ENCODE assay signal across 16 cellular contexts in genomic region chr6:44563397-44563796, GRCh38.
DNase-seq lines count a peak whose midpoint lies in the region; ATAC-seq, FAIRE-seq and TF ChIP-seq lines count a peak whose summit lies in the region.
"Had no signal": no experiment of that assay in that cellular context is flagged by ENCODE, and none has a peak within 500 bp of the region (broad histone marks: within the 10 kb centered on the region; RNA-seq: fewer than 3 reads in every experiment).

No MANE protein-coding gene starts in this region.

- WGBS in IMR-90 (ENCODE audit: extremely low coverage in 2 of 2, insufficient read length in 1 of 2), 2 experiments = 78% methylated on average over 6 of the region's 11 CpGs; no CpG with 5 or more reads in 1 of the 2 experiments
- WGBS in small intestine, 3 donors = 55 to 73% (median 71%) methylated on average over 11 of the region's 11 CpGs

- no peak overlapping the region for H4K8ac ChIP-seq in IMR-90 (ENCODE audit: low read depth in 2 of 2, low read length in 2 of 2)

- in situ Hi-C loops in IMR-90 (cut with MboI; ENCODE audit: low sequenced_read_pairs) = no loop called here

- H3K23ac ChIP-seq in IMR-90 (ENCODE audit: low read depth, low read length) = no peak overlapping the region

- no peak for ATAC-seq in IMR-90 (ENCODE audit: low read depth)
- peak; percentile 44 for ATAC-seq in mucosa of descending colon
- ATAC-seq in GM19035 (IDR thresholded peaks at IDR 0.05; ENCODE audit: unreplicated experiment) = no peak
- ATAC-seq: body of pancreas, HCT116 had no signal

- H3K56ac ChIP-seq in IMR-90 (ENCODE audit: extremely low read depth, insufficient read depth, low read length) = no peak overlapping the region

- no peak overlapping the region for H3K27ac ChIP-seq in IMR-90 (ENCODE audit: insufficient read depth, low read length)
- H3K27ac ChIP-seq in small intestine (ENCODE audit: low read depth in 1 of 2, low read length in 1 of 2) = no peak overlapping the region
- H3K27ac ChIP-seq: body of pancreas, KMS-11 had no signal

- H3K9me3 ChIP-seq in IMR-90 (ENCODE audit: control insufficient read depth, insufficient read depth, low read length) (no peaks in the 10 kb centered on the region), mucosa of descending colon (no peaks in the 10 kb centered on the region), small intestine (ENCODE audit: control insufficient read depth, low read depth) (no peaks in the 10 kb centered on the region)
- H3K9me3 ChIP-seq: BE2C, body of pancreas had no signal

- BruUV-seq in IMR-90 (replicated peaks; lab: Mats Ljungman, UMichigan) = no TSS peak

- FAIRE-seq in bronchial epithelial cell (lab: Jason Lieb, UNC) (peak; percentile 66), small intestine (lab: Jason Lieb, UNC) (no peak)

- H3K14ac ChIP-seq in IMR-90 (replicated peaks; ENCODE audit: low read depth, low read length) = no peak overlapping the region

- H3K36me3 ChIP-seq in IMR-90 (ENCODE audit: control insufficient read depth, insufficient read depth, low read length) (no peaks in the 10 kb centered on the region), bronchial epithelial cell (ENCODE audit: control insufficient read depth, insufficient read depth, low read length) (no peaks in the 10 kb centered on the region), mucosa of descending colon (ENCODE audit: low read depth) (no peaks in the 10 kb centered on the region), small intestine (ENCODE audit: control insufficient read depth in 2 of 2, insufficient read depth in 2 of 2, low read length in 2 of 2) (no peaks in the 10 kb centered on the region)
- H3K36me3 ChIP-seq: BE2C had no signal

- dilution Hi-C loops in IMR-90 (cut with HindIII; ENCODE audit: low sequenced_read_pairs, unreplicated experiment) = no loop called here

- H2BK15ac ChIP-seq in IMR-90 (ENCODE audit: low read depth, low read length) = no peak overlapping the region

- no peaks in the 10 kb centered on the region; the same call in 1 of the 2 replicates for H3K4me1 ChIP-seq in IMR-90 (ENCODE audit: control insufficient read depth, insufficient read depth, low read length)
- H3K4me1 ChIP-seq in mucosa of descending colon (ENCODE audit: low read depth) = no peaks in the 10 kb centered on the region
- H3K4me1 ChIP-seq in small intestine (ENCODE audit: control insufficient read depth in 2 of 2, insufficient read depth in 1 of 2, low read depth in 1 of 2, low read length in 1 of 2) = no peaks in the 10 kb centered on the region
- H3K4me1 ChIP-seq: BE2C had no signal

- no peaks in the 10 kb centered on the region for H4K20me1 ChIP-seq in IMR-90 (ENCODE audit: insufficient read depth, low read length)

- no peak overlapping the region for H2BK5ac ChIP-seq in IMR-90 (ENCODE audit: low read depth, low read length, poor library complexity, severe bottlenecking)

- TF ChIP-seq POLR2A in IMR-90 (IDR thresholded peaks at IDR 0.05; ENCODE audit: low read depth, low read length) = no peak

- no peak overlapping the region for H3K4me2 ChIP-seq in IMR-90 (ENCODE audit: low read depth, low read length)
- H3K4me2 ChIP-seq: KMS-11 had no signal

- H3K27me3 ChIP-seq in IMR-90 (ENCODE audit: control insufficient read depth, insufficient read depth, low read length) (peaks cover 41% of the 10 kb centered on the region), bronchial epithelial cell (ENCODE audit: control insufficient read depth, insufficient read depth, low read length) (no peaks in the 10 kb centered on the region), small intestine (ENCODE audit: control insufficient read depth in 2 of 2, insufficient read depth in 2 of 2, low read length in 2 of 2) (peaks cover 0 to 4% of the 10 kb centered on the region in 2 donors)

- H2AFZ ChIP-seq in IMR-90 (replicated peaks; ENCODE audit: low read length, poor library complexity) = no peak overlapping the region

- no peaks in the 10 kb centered on the region for H3K79me1 ChIP-seq in IMR-90 (ENCODE audit: low read depth in 1 of 2, low read length in 2 of 2)

- no peak overlapping the region for H3K18ac ChIP-seq in IMR-90 (ENCODE audit: low read depth, low read length)

- POLR2A ChIA-PET in IMR-90 (lab: Charles Lee; ENCODE audit: unreplicated experiment) = no interaction called here

- no peak overlapping the region for H3K4me3 ChIP-seq in IMR-90 (ENCODE audit: insufficient read depth, low read depth, low read length)
- no peak overlapping the region for H3K4me3 ChIP-seq in bronchial epithelial cell (ENCODE audit: low read depth, low read length)
- no peak overlapping the region for H3K4me3 ChIP-seq in mucosa of descending colon
- H3K4me3 ChIP-seq in small intestine (ENCODE audit: low read depth in 1 of 2, low read length in 2 of 2) = no peak overlapping the region
- H3K4me3 ChIP-seq: body of pancreas had no signal

- no peak overlapping the region for H3K9ac ChIP-seq in IMR-90 (ENCODE audit: low read depth, low read length)
- H3K9ac ChIP-seq: KMS-11 had no signal

- no peak for TF ChIP-seq RAD21 in IMR-90 (IDR thresholded peaks at IDR 0.05; ENCODE audit: low read length)

- intact Hi-C loops in IMR-90 (cut with micrococcal nuclease) = no loop called here
- intact Hi-C loops in mucosa of descending colon (cut with DNase I, micrococcal nuclease) = no loop called here

- H2AK5ac ChIP-seq in IMR-90 (ENCODE audit: low read depth, low read length) = no peak overlapping the region

- DNase-seq in Daoy (ENCODE audit: low read depth) (peak; percentile 44), IMR-90 (peak; percentile 8), bronchial epithelial cell (ENCODE audit: low read depth) (peak; percentile 87), mucosa of descending colon (no peak), small intestine (no peak), NCI-H524 (lab: John Stamatoyannopoulos, UW) (no peak), dedifferentiated amniotic fluid mesenchymal stem cell (ENCODE audit: extremely low spot score) (no peak)
- DNase-seq: activated naive CD4-positive, alpha-beta T cell treated with anti-CD3 and anti-CD28 coated beads, Interleukin-2, amount 10 ng/mL, durations not matched to agents 7 days and 5 days; BE2C; body of pancreas; effector memory CD4-positive, alpha-beta T cell; NCI-H1417 treated with DMSO at 0.1 percent for 48 hours; NCI-H446 treated with DMSO at 0.1 percent for 48 hours had no signal

- no peak overlapping the region for H2AK9ac ChIP-seq in IMR-90 (replicated peaks; ENCODE audit: low read depth, low read length, poor library complexity)

- H4K91ac ChIP-seq in IMR-90 (ENCODE audit: insufficient read depth, low read depth, low read length) = no peak overlapping the region

- TF ChIP-seq CTCF in IMR-90 (conservative IDR thresholded peaks at IDR 0.05; ENCODE audit: low read depth, low read length) (no peak), bronchial epithelial cell (IDR thresholded peaks at IDR 0.05; ENCODE audit: insufficient read depth, low read length, severe bottlenecking) (no peak), mucosa of descending colon (IDR thresholded peaks at IDR 0.05) (no peak)

- peaks cover 5% of the 10 kb centered on the region; the same call in 1 of the 2 replicates for H3K9me1 ChIP-seq in IMR-90 (ENCODE audit: insufficient read depth, low read length)

- no peak overlapping the region for H2BK120ac ChIP-seq in IMR-90 (ENCODE audit: low read depth, low read length)

- CTCF ChIA-PET in IMR-90 (lab: Yijun Ruan, JAX) = no interaction called here

- H4K5ac ChIP-seq in IMR-90 (ENCODE audit: low read depth, low read length) = no peak overlapping the region

- no peak overlapping the region for H2BK20ac ChIP-seq in IMR-90 (ENCODE audit: low read depth, low read length)

- no peak overlapping the region for H3K4ac ChIP-seq in IMR-90 (ENCODE audit: low read depth, low read length)

TF ChIP-seq in IMR-90, 13 proteins besides CTCF, POLR2A, EP300 and RAD21:
- TF ChIP-seq MAZ (IDR thresholded peaks at IDR 0.05; ENCODE audit: borderline replicate concordance, low read depth, low read length) = no peak
- TF ChIP-seq RCOR1 (IDR thresholded peaks at IDR 0.05; ENCODE audit: insufficient replicate concordance, low read length) = no peak
- TF ChIP-seq SMC3 (IDR thresholded peaks at IDR 0.05; ENCODE audit: low read depth, low read length) = no peak
- TF ChIP-seq ELK1 (IDR thresholded peaks at IDR 0.05; ENCODE audit: borderline replicate concordance, low read depth, low read length) = no peak
- TF ChIP-seq RFX5 (IDR thresholded peaks at IDR 0.05; ENCODE audit: low read depth, low read length) = no peak
- no peak for TF ChIP-seq USF2 (IDR thresholded peaks at IDR 0.05; ENCODE audit: low read depth, low read length)
- TF ChIP-seq MAFK (IDR thresholded peaks at IDR 0.05; ENCODE audit: low read depth, low read length) = no peak
- TF ChIP-seq NFE2L2 (IDR thresholded peaks at IDR 0.05; ENCODE audit: low read depth, low read length) = no peak
- no peak for TF ChIP-seq FOS (IDR thresholded peaks at IDR 0.05; ENCODE audit: low read depth, low read length)
- no peak for TF ChIP-seq CHD1 (IDR thresholded peaks at IDR 0.05; ENCODE audit: low read depth, low read length)
- no peak for TF ChIP-seq BHLHE40 (IDR thresholded peaks at IDR 0.05; ENCODE audit: low read depth, low read length)
- no peak for TF ChIP-seq CEBPB (IDR thresholded peaks at IDR 0.05; ENCODE audit: low read depth, low read length)
- TF ChIP-seq MXI1 (IDR thresholded peaks at IDR 0.05; ENCODE audit: borderline replicate concordance, low read depth, low read length) = no peak

Comparison
In these comparisons a context has a peak if more than half of its experiments do, and no peak if none do; other contexts are left out.
1. DNase-seq: peak in Daoy (single experiment), IMR-90 (single experiment) and bronchial epithelial cell (single experiment); none in mucosa of descending colon (0 of 3), small intestine (single experiment), NCI-H524 (0 of 2) and dedifferentiated amniotic fluid mesenchymal stem cell (single experiment).